10 cellular contexts compared by ENCODE assay signal in genomic region chr5:67149933-67150523, GRCh38. TPM values are rescaled to one million over a fixed set of nuclear protein-coding genes. Genes with fewer than 3 reads are reported as not detected.
DNase-seq lines count a peak whose midpoint lies in the region; ATAC-seq, FAIRE-seq and TF ChIP-seq lines count a peak whose summit lies in the region.
"Had no signal": no experiment of that assay in that cellular context is flagged by ENCODE, and none has a peak within 500 bp of the region (broad histone marks: within the 10 kb centered on the region; RNA-seq: fewer than 3 reads in every experiment).

No MANE protein-coding gene starts in this region.

- H3K4me1 Mint-ChIP-seq in H9, result peaks cover 0 to 8% of the 10 kb centered on the region in 2 experiments; a peak in 2 of 4 replicates
- peaks cover 2% of the 10 kb centered on the region for H3K4me1 Mint-ChIP-seq in activated naive CD4-positive, alpha-beta T cell treated with anti-CD3 and anti-CD28 coated beads, Interleukin-2, amount 10 ng/mL, durations not matched to agents 7 days and 5 days
- H3K4me1 Mint-ChIP-seq in activated T-helper 1 cell treated with anti-CD3 and anti-CD28 coated beads, Interleukin-12 subunit alpha, Interleukin-12 subunit beta, Interleukin-2, Interleukin-4 antibody, amounts not matched to agents 30 ng/mL and 10 ng/mL and 1 ng/mL, durations not matched to agents 14 hours and 24 hours and 36 hours (ENCODE audit: low read depth), result peaks cover 9% of the 10 kb centered on the region

- no peak overlapping the region for H3K56ac ChIP-seq in H9 (ENCODE audit: insufficient read length, low read depth, low read length)

- TF ChIP-seq CTCF in A673 (conservative IDR thresholded peaks at IDR 0.05; ENCODE audit: low read depth, low read length), result peak; percentile 59
- TF ChIP-seq CTCF in H9 (conservative IDR thresholded peaks at IDR 0.05), result peak; percentile 66
- TF ChIP-seq CTCF in GM12878 (IDR thresholded peaks at IDR 0.05 in 2 of 3, conservative IDR thresholded peaks at IDR 0.05 in 1 of 3; ENCODE audit: control insufficient read depth in 2 of 3, extremely low read depth in 1 of 3, insufficient read depth in 1 of 3, low read depth in 3 of 3, low read length in 3 of 3), result peak in 2 of 3 experiments; percentile 10 to 29; a peak in 3 of 6 replicates

- H3K4me2 ChIP-seq in H9 (ENCODE audit: insufficient read depth, insufficient read length, low read length) (no peak overlapping the region), GM12878 (ENCODE audit: control insufficient read depth, insufficient read depth) (no peak overlapping the region)

- SMC1A ChIA-PET in GM12878 (lab: Charles Lee; ENCODE audit: uncharacterized antibody, unreplicated experiment), result interaction anchor here (1.0 kb wide), 1 partner anchor 844 kb away, joined by 3 read pairs; no protein-coding TSS in a partner anchor

- TF ChIP-seq POLR2A in GM12878 (IDR thresholded peaks at IDR 0.05; ENCODE audit: low read depth, low read length), result no peak

- intact Hi-C loops in A673 (cut with micrococcal nuclease; ENCODE audit: unreplicated experiment), result loop anchor here (2.0 to 10.0 kb wide), 3 partner anchors 161 to 1105 kb away; no protein-coding TSS in a partner anchor
- intact Hi-C loops in GM12878 (cut with micrococcal nuclease; ENCODE audit: unreplicated experiment), result loop anchor here (10.0 kb wide), 2 partner anchors 165 to 1105 kb away; no protein-coding TSS in a partner anchor
- intact Hi-C loops in activated T-helper 1 cell treated with anti-CD3 and anti-CD28 coated beads, Interleukin-12 subunit alpha, Interleukin-12 subunit beta, Interleukin-2, Interleukin-4 antibody, amounts not matched to agents 30 ng/mL and 10 ng/mL and 1 ng/mL, durations not matched to agents 14 hours and 24 hours and 36 hours (cut with micrococcal nuclease), result no loop called here

- H2BK15ac ChIP-seq in H9 (ENCODE audit: low read depth, low read length), result no peak overlapping the region

- H3K36me3 Mint-ChIP-seq in H9 (ENCODE audit: insufficient read depth in 1 of 3, low read depth in 3 of 3), result peaks cover 0 to 3% (median 0%) of the 10 kb centered on the region in 3 experiments; a peak in 1 of 7 replicates
- peaks cover 50% of the 10 kb centered on the region for H3K36me3 Mint-ChIP-seq in activated naive CD4-positive, alpha-beta T cell treated with anti-CD3 and anti-CD28 coated beads, Interleukin-2, amount 10 ng/mL, durations not matched to agents 7 days and 5 days
- peaks cover 52% of the 10 kb centered on the region for H3K36me3 Mint-ChIP-seq in activated T-helper 1 cell treated with anti-CD3 and anti-CD28 coated beads, Interleukin-12 subunit alpha, Interleukin-12 subunit beta, Interleukin-2, Interleukin-4 antibody, amounts not matched to agents 30 ng/mL and 10 ng/mL and 1 ng/mL, durations not matched to agents 14 hours and 24 hours and 36 hours (ENCODE audit: low read depth)

- no peak overlapping the region for H2AK5ac ChIP-seq in H9 (ENCODE audit: insufficient read length, low read length)

- no peak overlapping the region for H4K5ac ChIP-seq in H9 (ENCODE audit: insufficient read length, low read depth, low read length)

- H3K9ac ChIP-seq in H9 (ENCODE audit: extremely low read depth, insufficient read length, low read length) (no peak overlapping the region), GM12878 (ENCODE audit: control insufficient read depth, insufficient read depth, low read length) (no peak overlapping the region)

- TF ChIP-seq EP300 in GM12878 (IDR thresholded peaks at IDR 0.05; ENCODE audit: borderline replicate concordance in 1 of 2, control insufficient read depth in 1 of 2, low read depth in 2 of 2, low read length in 2 of 2), result no peak

- H2BK120ac ChIP-seq in H9 (ENCODE audit: low read depth, low read length, poor library complexity, severe bottlenecking), result no peak overlapping the region

- H3K36me3 ChIP-seq in A673 (ENCODE audit: insufficient read depth, low read length, poor library complexity, severe bottlenecking) (no peaks in the 10 kb centered on the region), GM12878 (ENCODE audit: control insufficient read depth in 2 of 2, insufficient read depth in 2 of 2, low read length in 1 of 2) (no peaks in the 10 kb centered on the region)
- H3K36me3 ChIP-seq: breast epithelium had no signal

- H2BK12ac ChIP-seq in H9 (ENCODE audit: insufficient read length, low read depth, low read length), result no peak overlapping the region

- no peak overlapping the region for H2BK5ac ChIP-seq in H9 (ENCODE audit: insufficient read length, low read length)

- no peak overlapping the region for H3K4ac ChIP-seq in H9 (ENCODE audit: low read depth, low read length)

- no peak overlapping the region for H3K27ac Mint-ChIP-seq in H9
- no peak overlapping the region for H3K27ac Mint-ChIP-seq in activated naive CD4-positive, alpha-beta T cell treated with anti-CD3 and anti-CD28 coated beads, Interleukin-2, amount 10 ng/mL, durations not matched to agents 7 days and 5 days
- no peak overlapping the region for H3K27ac Mint-ChIP-seq in activated T-helper 1 cell treated with anti-CD3 and anti-CD28 coated beads, Interleukin-12 subunit alpha, Interleukin-12 subunit beta, Interleukin-2, Interleukin-4 antibody, amounts not matched to agents 30 ng/mL and 10 ng/mL and 1 ng/mL, durations not matched to agents 14 hours and 24 hours and 36 hours

- no CpG with 5 or more reads among the region's 1 CpG for WGBS in H9 (ENCODE audit: extremely low coverage, insufficient read length, low lambda C conversion rate)
- 0% methylated on average over 1 of the region's 1 CpG for WGBS in GM12878 (ENCODE audit: insufficient coverage, insufficient replicate concordance, low lambda C conversion rate, missing lambda C conversion rate)

- no peaks in the 10 kb centered on the region for H3K9me3 Mint-ChIP-seq in H9
- H3K9me3 Mint-ChIP-seq in activated naive CD4-positive, alpha-beta T cell treated with anti-CD3 and anti-CD28 coated beads, Interleukin-2, amount 10 ng/mL, durations not matched to agents 7 days and 5 days, result no peaks in the 10 kb centered on the region
- no peaks in the 10 kb centered on the region for H3K9me3 Mint-ChIP-seq in activated T-helper 1 cell treated with anti-CD3 and anti-CD28 coated beads, Interleukin-12 subunit alpha, Interleukin-12 subunit beta, Interleukin-2, Interleukin-4 antibody, amounts not matched to agents 30 ng/mL and 10 ng/mL and 1 ng/mL, durations not matched to agents 14 hours and 24 hours and 36 hours

- H3K79me1 ChIP-seq in H9 (ENCODE audit: insufficient read depth, low read depth, low read length, poor library complexity, severe bottlenecking), result no peaks in the 10 kb centered on the region

- CTCF ChIA-PET in A673 (lab: Charles Lee) (no interaction called here), GM12878 (lab: Yijun Ruan, JAX) (interaction anchor here (0.6 to 2.4 kb wide), 9 partner anchors 10 to 843 kb away, joined by 3 to 7 read pairs (median 4); no protein-coding TSS in a partner anchor)
- CTCF ChIA-PET in activated naive CD4-positive, alpha-beta T cell treated with anti-CD3 and anti-CD28 coated beads, Interleukin-2, amount 10 ng/mL, durations not matched to agents 7 days and 5 days (lab: Charles Lee), result interaction anchor here (0.6 to 1.5 kb wide), 7 partner anchors 19 to 286 kb away, joined by 3 to 4 read pairs (median 3); no protein-coding TSS in a partner anchor

- RAD21 ChIA-PET in GM12878 (lab: Charles Lee; ENCODE audit: unreplicated experiment), result no interaction called here

- FAIRE-seq in GM12878 (lab: Jason Lieb, UNC), result no peak

- H3K4me3 ChIP-seq in A673 (ENCODE audit: low read depth, low read length, poor library complexity, severe bottlenecking), result no peak overlapping the region
- H3K4me3 ChIP-seq in GM12878, result no peak overlapping the region

- H3T11ph ChIP-seq in H9 (ENCODE audit: low read length), result no peak overlapping the region

- H3K27me3 ChIP-seq in A673 (replicated peaks; ENCODE audit: insufficient read depth, low read depth, low read length, poor library complexity), result no peaks in the 10 kb centered on the region
- no peaks in the 10 kb centered on the region for H3K27me3 ChIP-seq in H9 (ENCODE audit: insufficient read depth, low read length)
- H3K27me3 ChIP-seq in GM12878 (replicated peaks in 1 of 2; ENCODE audit: control insufficient read depth in 2 of 2, insufficient read depth in 2 of 2, low read length in 1 of 2), result peaks cover 0 to 3% of the 10 kb centered on the region in 2 experiments; a peak in 2 of 4 replicates
- H3K27me3 ChIP-seq: breast epithelium had no signal

- no peak overlapping the region for H3K18ac ChIP-seq in H9 (ENCODE audit: insufficient read length, low read depth, low read length)

- H4K20me1 ChIP-seq in H9 (ENCODE audit: control insufficient read depth, insufficient read depth, insufficient read length) (no peaks in the 10 kb centered on the region), GM12878 (ENCODE audit: control insufficient read depth, insufficient read depth) (no peaks in the 10 kb centered on the region; the same call in 1 of the 2 replicates)

- H3K23ac ChIP-seq in H9 (ENCODE audit: insufficient read length, low read depth, low read length), result no peak overlapping the region

- POLR2A ChIA-PET in A673 (lab: Charles Lee; ENCODE audit: low non-redundant PET), result no interaction called here
- POLR2A ChIA-PET in GM12878 (lab: Charles Lee), result no interaction called here

- ATAC-seq in GM12878 (no peak), left lobe of liver (peak; percentile 24)

- no peak overlapping the region for H2BK20ac ChIP-seq in H9 (ENCODE audit: low read depth, low read length, poor library complexity, severe bottlenecking)

- no TSS peak for BruUV-seq in A673 (replicated peaks; lab: Mats Ljungman, UMichigan)
- no TSS peak for BruUV-seq in GM12878 (replicated peaks; lab: Mats Ljungman, UMichigan)

- H3K4me1 ChIP-seq in A673 (ENCODE audit: insufficient read depth, low read length, poor library complexity, severe bottlenecking), result peaks cover 5% of the 10 kb centered on the region
- no peaks in the 10 kb centered on the region for H3K4me1 ChIP-seq in H9 (ENCODE audit: insufficient read depth, low read length)
- H3K4me1 ChIP-seq in GM12878 (ENCODE audit: control insufficient read depth, insufficient read depth, low read length), result peaks cover 4% of the 10 kb centered on the region; the same call in 1 of the 2 replicates
- H3K4me1 ChIP-seq: breast epithelium had no signal

- peak; percentile 30; the same call in 1 of the 2 replicates for TF ChIP-seq RAD21 in GM12878 (IDR thresholded peaks at IDR 0.05; ENCODE audit: insufficient read depth, low read depth, low read length)

- DNase-seq in A673 (ENCODE audit: low spot score) (no peak), H9 (no peak), GM12878 (ENCODE audit: low read depth, low spot score) (no peak), left lobe of liver (ENCODE audit: low spot score) (no peak), NCI-H2227 (lab: John Stamatoyannopoulos, UW; ENCODE audit: unreplicated experiment) (no peak), NCI-H345 treated with DMSO at 0.1 percent for 48 hours (lab: John Stamatoyannopoulos, UW; ENCODE audit: unreplicated experiment) (no peak)
- no peak for DNase-seq in activated naive CD4-positive, alpha-beta T cell treated with anti-CD3 and anti-CD28 coated beads, Interleukin-2, amount 10 ng/mL, durations not matched to agents 7 days and 5 days
- no peak for DNase-seq in activated T-helper 1 cell treated with anti-CD3 and anti-CD28 coated beads, Interleukin-12 subunit alpha, Interleukin-12 subunit beta, Interleukin-2, Interleukin-4 antibody, amounts not matched to agents 30 ng/mL and 10 ng/mL and 1 ng/mL, durations not matched to agents 14 hours and 24 hours and 36 hours (ENCODE audit: low spot score)
- DNase-seq: GDM1 had no signal

- in situ Hi-C loops in GM12878 (cut with MboI), result no loop called here

- no peak overlapping the region for H3K14ac ChIP-seq in H9 (ENCODE audit: insufficient read depth, low read length)

- H3K27me3 Mint-ChIP-seq in H9 (ENCODE audit: low read depth), result no peaks in the 10 kb centered on the region
- H3K27me3 Mint-ChIP-seq in activated naive CD4-positive, alpha-beta T cell treated with anti-CD3 and anti-CD28 coated beads, Interleukin-2, amount 10 ng/mL, durations not matched to agents 7 days and 5 days, result no peaks in the 10 kb centered on the region
- no peaks in the 10 kb centered on the region for H3K27me3 Mint-ChIP-seq in activated T-helper 1 cell treated with anti-CD3 and anti-CD28 coated beads, Interleukin-12 subunit alpha, Interleukin-12 subunit beta, Interleukin-2, Interleukin-4 antibody, amounts not matched to agents 30 ng/mL and 10 ng/mL and 1 ng/mL, durations not matched to agents 14 hours and 24 hours and 36 hours (ENCODE audit: insufficient read depth)

- H4K8ac ChIP-seq in H9 (replicated peaks; ENCODE audit: insufficient read length, low read depth, low read length), result no peak overlapping the region

- H2AFZ ChIP-seq in H9 (ENCODE audit: low read length), result no peak overlapping the region
- no peak overlapping the region for H2AFZ ChIP-seq in GM12878 (ENCODE audit: control insufficient read depth, low read depth, low read length)

- H3K79me2 ChIP-seq in H9 (ENCODE audit: insufficient read depth, low read length), result no peaks in the 10 kb centered on the region
- no peaks in the 10 kb centered on the region for H3K79me2 ChIP-seq in GM12878 (ENCODE audit: control insufficient read depth, insufficient read depth, low read length)

- no peak overlapping the region for H4K91ac ChIP-seq in H9 (ENCODE audit: insufficient read length, low read depth, low read length)

- H3K9me3 ChIP-seq in A673 (ENCODE audit: low read depth, low read length, poor library complexity, severe bottlenecking) (no peaks in the 10 kb centered on the region), H9 (ENCODE audit: control insufficient read depth, low read depth, low read length) (no peaks in the 10 kb centered on the region), GM12878 (replicated peaks; ENCODE audit: control insufficient read depth, insufficient read depth, low read length) (no peaks in the 10 kb centered on the region)
- H3K9me3 ChIP-seq: breast epithelium had no signal

- H3K27ac ChIP-seq in A673 (ENCODE audit: low read depth, low read length, poor library complexity, severe bottlenecking) (no peak overlapping the region), H9 (ENCODE audit: insufficient read length, low read depth, low read length) (no peak overlapping the region), GM12878 (ENCODE audit: control insufficient read depth, insufficient read depth) (no peak overlapping the region)

- no peaks in the 10 kb centered on the region for H3K23me2 ChIP-seq in H9 (ENCODE audit: insufficient read length, low read depth, low read length, poor library complexity, severe bottlenecking)

- no peak overlapping the region for H3K4me3 Mint-ChIP-seq in H9
- no peak overlapping the region for H3K4me3 Mint-ChIP-seq in activated naive CD4-positive, alpha-beta T cell treated with anti-CD3 and anti-CD28 coated beads, Interleukin-2, amount 10 ng/mL, durations not matched to agents 7 days and 5 days
- no peak overlapping the region for H3K4me3 Mint-ChIP-seq in activated T-helper 1 cell treated with anti-CD3 and anti-CD28 coated beads, Interleukin-12 subunit alpha, Interleukin-12 subunit beta, Interleukin-2, Interleukin-4 antibody, amounts not matched to agents 30 ng/mL and 10 ng/mL and 1 ng/mL, durations not matched to agents 14 hours and 24 hours and 36 hours

RNA-seq across cellular contexts. Expression of gene CD180, which starts 46.6 kb away (rescaled TPM):
- total RNA-seq in A673 (2021) (0.24 TPM in 1 of 2 replicates, not detected in the other), H9 (2021) (not detected in 2 replicates), GM12878 (2014; rRNA removed) (6.2 and 6.3 TPM in 2 replicates), GM12878 (2014; rRNA removed; fragmentation: Illumina TruSeq; extraction: Trizol) (7.0 and 7.1 TPM in 2 replicates), GM12878 (2021) (5.4 TPM in 2 replicates), left lobe of liver (0.38 TPM)
- 3.3 and 4.7 TPM in 2 replicates for total RNA-seq in GM12878 (2013; cell fraction: nucleolus; rRNA removed)
- 4.9 TPM for polyA plus RNA-seq in GM12878 (2011; ENCODE audit: low read depth)
- polyA plus RNA-seq in GM12878 (2011; rRNA removed) (0.14 and 0.22 TPM in 2 replicates), GM12878 (2014; fragmentation: Illumina TruSeq; extraction: Trizol) (9.7 and 11.3 TPM in 2 replicates), GM12878 (2014; fragmentation: Nextera tagmentation; extraction: Ambion mirVana) (1 to 10 TPM in 1 of 2 experiments, under 1 TPM in 1; 0.71 to 1.2 TPM), GM12878 (2014; rRNA removed) (4.3 and 4.4 TPM in 2 replicates), GM12878 (2016; fragmentation: Nextera tagmentation; extraction: Ambion mirVana) (1 to 10 TPM; 1.1 to 1.5 TPM)
- 0.18 and 0.19 TPM in 2 replicates for polyA plus RNA-seq in GM12878 (2011; cell fraction: cytosol; rRNA removed)
- polyA plus RNA-seq in GM12878 (2011; cell fraction: nucleus; rRNA removed), result 0.07 TPM in 2 replicates
- polyA plus RNA-seq in GM12878 (2012), result 4.3 TPM in 2 replicates
- polyA minus RNA-seq in GM12878 (2011; rRNA and poly(A)+ RNA removed), result 0.10 and 0.22 TPM in 2 replicates
- polyA minus RNA-seq in GM12878 (2011; cell fraction: cytosol; rRNA and poly(A)+ RNA removed), result not detected in 2 replicates
- 0.12 and 0.19 TPM in 2 replicates for polyA minus RNA-seq in GM12878 (2011; cell fraction: nucleus; rRNA and poly(A)+ RNA removed)
- 0.54 and 1.4 TPM in 2 replicates for total RNA-seq in activated T-helper 1 cell treated with anti-CD3 and anti-CD28 coated beads, Interleukin-12 subunit alpha, Interleukin-12 subunit beta, Interleukin-2, Interleukin-4 antibody, amounts not matched to agents 30 ng/mL and 10 ng/mL and 1 ng/mL, durations not matched to agents 14 hours and 24 hours and 36 hours
